Comparison of ENCODE assay signal across 1 cellular context in the genomic region with DNA sequence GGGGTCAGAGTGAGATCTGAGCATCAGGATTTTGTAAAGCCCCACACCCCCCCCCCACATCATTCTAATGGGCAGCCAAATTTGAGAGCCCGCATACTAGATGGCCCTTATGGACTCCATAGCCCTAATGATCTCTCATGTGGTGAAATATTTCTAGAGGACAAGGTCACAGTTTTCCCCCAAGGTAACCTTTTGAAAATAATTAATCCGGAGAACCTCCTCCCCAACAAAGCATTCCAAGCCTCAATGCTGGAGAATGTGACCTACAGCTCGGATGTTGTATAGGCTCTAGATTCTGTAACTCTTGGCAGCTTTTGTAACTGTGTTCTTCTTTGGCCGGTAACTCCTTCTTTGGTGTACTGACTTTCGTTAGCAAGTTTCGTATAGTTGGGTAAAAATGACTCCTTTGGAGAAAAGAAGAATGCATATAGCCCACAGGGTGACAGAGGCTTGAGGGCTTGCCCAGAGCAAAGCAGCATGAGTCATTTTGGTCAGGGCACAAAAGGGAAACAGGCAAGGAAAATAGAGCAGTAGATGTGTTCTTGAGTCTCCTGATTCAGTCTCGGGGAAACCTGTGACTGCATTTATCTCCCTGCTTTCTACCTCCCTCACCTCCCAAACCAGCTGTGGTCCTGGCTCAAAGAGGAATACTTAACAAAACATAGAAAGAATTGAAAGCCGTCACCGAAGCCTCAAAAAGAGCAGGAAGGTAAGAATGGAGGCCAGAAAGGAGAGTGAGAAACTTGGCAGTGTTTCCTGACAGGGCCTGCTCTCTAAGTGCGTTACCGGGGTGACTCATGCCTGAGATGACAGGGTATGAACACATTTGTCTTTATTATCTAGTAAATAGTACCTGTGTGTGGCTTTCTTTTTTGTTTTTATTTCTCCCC.
A peak's percentile ranks its signal among the peaks of the same experiment; 100 is the strongest.
TF ChIP-seq lines count a peak whose summit lies in the region.

No MANE protein-coding gene starts in this region.

TF ChIP-seq in GM12878, 131 proteins besides CTCF, POLR2A, EP300 and RAD21 (continued from another document and continues in another):
- TF ChIP-seq IRF5 (IDR thresholded peaks at IDR 0.05; ENCODE audit: borderline replicate concordance) (no peak), CHD2 (IDR thresholded peaks at IDR 0.05; ENCODE audit: borderline replicate concordance, low read depth, low read length) (no peak), SMAD1 (IDR thresholded peaks at IDR 0.05; ENCODE audit: low read depth, partially characterized antibody) (no peak), ZBTB33 (IDR thresholded peaks at IDR 0.05) (no peak), E2F8 (IDR thresholded peaks at IDR 0.05; ENCODE audit: low read depth, partially characterized antibody) (no peak), HSF1 (IDR thresholded peaks at IDR 0.05; ENCODE audit: low read depth, low read length) (no peak), FOXK2 (IDR thresholded peaks at IDR 0.05) (no peak), BMI1 (IDR thresholded peaks at IDR 0.05; ENCODE audit: borderline replicate concordance) (0 out of 2 replicates have a peak, but pooled peaks have one; percentile 26), ZBED1 (IDR thresholded peaks at IDR 0.05; ENCODE audit: borderline replicate concordance) (no peak), SREBF2 (IDR thresholded peaks at IDR 0.05; ENCODE audit: low read length) (no peak), TCF7 (IDR thresholded peaks at IDR 0.05; ENCODE audit: borderline replicate concordance) (no peak), HCFC1 (IDR thresholded peaks at IDR 0.05; ENCODE audit: low read length) (no peak), MYB (IDR thresholded peaks at IDR 0.05; ENCODE audit: borderline replicate concordance, low read depth, low read length) (no peak), NFYA (IDR thresholded peaks at IDR 0.05; ENCODE audit: borderline replicate concordance, low read depth, low read length) (no peak), PAX5 (IDR thresholded peaks at IDR 0.05; ENCODE audit: borderline replicate concordance, low read depth, low read length) (no peak), ZZZ3 (IDR thresholded peaks at IDR 0.05; ENCODE audit: control insufficient read depth, insufficient read length, low read depth) (no peak)
- TF ChIP-seq, protein P1, sequence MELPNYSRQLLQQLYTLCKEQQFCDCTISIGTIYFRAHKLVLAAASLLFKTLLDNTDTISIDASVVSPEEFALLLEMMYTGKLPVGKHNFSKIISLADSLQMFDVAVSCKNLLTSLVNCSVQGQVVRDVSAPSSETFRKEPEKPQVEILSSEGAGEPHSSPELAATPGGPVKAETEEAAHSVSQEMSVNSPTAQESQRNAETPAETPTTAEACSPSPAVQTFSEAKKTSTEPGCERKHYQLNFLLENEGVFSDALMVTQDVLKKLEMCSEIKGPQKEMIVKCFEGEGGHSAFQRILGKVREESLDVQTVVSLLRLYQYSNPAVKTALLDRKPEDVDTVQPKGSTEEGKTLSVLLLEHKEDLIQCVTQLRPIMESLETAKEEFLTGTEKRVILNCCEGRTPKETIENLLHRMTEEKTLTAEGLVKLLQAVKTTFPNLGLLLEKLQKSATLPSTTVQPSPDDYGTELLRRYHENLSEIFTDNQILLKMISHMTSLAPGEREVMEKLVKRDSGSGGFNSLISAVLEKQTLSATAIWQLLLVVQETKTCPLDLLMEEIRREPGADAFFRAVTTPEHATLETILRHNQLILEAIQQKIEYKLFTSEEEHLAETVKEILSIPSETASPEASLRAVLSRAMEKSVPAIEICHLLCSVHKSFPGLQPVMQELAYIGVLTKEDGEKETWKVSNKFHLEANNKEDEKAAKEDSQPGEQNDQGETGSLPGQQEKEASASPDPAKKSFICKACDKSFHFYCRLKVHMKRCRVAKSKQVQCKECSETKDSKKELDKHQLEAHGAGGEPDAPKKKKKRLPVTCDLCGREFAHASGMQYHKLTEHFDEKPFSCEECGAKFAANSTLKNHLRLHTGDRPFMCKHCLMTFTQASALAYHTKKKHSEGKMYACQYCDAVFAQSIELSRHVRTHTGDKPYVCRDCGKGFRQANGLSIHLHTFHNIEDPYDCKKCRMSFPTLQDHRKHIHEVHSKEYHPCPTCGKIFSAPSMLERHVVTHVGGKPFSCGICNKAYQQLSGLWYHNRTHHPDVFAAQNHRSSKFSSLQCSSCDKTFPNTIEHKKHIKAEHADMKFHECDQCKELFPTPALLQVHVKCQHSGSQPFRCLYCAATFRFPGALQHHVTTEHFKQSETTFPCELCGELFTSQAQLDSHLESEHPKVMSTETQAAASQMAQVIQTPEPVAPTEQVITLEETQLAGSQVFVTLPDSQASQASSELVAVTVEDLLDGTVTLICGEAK (IDR thresholded peaks at IDR 0.05; ENCODE audit: borderline replicate concordance), result no peak
- TF ChIP-seq, protein P2, sequence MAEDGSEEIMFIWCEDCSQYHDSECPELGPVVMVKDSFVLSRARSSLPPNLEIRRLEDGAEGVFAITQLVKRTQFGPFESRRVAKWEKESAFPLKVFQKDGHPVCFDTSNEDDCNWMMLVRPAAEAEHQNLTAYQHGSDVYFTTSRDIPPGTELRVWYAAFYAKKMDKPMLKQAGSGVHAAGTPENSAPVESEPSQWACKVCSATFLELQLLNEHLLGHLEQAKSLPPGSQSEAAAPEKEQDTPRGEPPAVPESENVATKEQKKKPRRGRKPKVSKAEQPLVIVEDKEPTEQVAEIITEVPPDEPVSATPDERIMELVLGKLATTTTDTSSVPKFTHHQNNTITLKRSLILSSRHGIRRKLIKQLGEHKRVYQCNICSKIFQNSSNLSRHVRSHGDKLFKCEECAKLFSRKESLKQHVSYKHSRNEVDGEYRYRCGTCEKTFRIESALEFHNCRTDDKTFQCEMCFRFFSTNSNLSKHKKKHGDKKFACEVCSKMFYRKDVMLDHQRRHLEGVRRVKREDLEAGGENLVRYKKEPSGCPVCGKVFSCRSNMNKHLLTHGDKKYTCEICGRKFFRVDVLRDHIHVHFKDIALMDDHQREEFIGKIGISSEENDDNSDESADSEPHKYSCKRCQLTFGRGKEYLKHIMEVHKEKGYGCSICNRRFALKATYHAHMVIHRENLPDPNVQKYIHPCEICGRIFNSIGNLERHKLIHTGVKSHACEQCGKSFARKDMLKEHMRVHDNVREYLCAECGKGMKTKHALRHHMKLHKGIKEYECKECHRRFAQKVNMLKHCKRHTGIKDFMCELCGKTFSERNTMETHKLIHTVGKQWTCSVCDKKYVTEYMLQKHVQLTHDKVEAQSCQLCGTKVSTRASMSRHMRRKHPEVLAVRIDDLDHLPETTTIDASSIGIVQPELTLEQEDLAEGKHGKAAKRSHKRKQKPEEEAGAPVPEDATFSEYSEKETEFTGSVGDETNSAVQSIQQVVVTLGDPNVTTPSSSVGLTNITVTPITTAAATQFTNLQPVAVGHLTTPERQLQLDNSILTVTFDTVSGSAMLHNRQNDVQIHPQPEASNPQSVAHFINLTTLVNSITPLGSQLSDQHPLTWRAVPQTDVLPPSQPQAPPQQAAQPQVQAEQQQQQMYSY (CRISPR knock-in tag; IDR thresholded peaks at IDR 0.05), result no peak
- TF ChIP-seq, protein P3, sequence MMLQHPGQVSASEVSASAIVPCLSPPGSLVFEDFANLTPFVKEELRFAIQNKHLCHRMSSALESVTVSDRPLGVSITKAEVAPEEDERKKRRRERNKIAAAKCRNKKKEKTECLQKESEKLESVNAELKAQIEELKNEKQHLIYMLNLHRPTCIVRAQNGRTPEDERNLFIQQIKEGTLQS (IDR thresholded peaks at IDR 0.05; ENCODE audit: borderline replicate concordance, extremely low read depth, low read depth, low read length), result no peak
- TF ChIP-seq, protein P4, sequence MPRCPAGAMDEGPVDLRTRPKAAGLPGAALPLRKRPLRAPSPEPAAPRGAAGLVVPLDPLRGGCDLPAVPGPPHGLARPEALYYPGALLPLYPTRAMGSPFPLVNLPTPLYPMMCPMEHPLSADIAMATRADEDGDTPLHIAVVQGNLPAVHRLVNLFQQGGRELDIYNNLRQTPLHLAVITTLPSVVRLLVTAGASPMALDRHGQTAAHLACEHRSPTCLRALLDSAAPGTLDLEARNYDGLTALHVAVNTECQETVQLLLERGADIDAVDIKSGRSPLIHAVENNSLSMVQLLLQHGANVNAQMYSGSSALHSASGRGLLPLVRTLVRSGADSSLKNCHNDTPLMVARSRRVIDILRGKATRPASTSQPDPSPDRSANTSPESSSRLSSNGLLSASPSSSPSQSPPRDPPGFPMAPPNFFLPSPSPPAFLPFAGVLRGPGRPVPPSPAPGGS (IDR thresholded peaks at IDR 0.05; ENCODE audit: borderline replicate concordance, insufficient read depth, low read depth, low read length, poor library complexity, severe bottlenecking), result no peak
- TF ChIP-seq, protein P5, sequence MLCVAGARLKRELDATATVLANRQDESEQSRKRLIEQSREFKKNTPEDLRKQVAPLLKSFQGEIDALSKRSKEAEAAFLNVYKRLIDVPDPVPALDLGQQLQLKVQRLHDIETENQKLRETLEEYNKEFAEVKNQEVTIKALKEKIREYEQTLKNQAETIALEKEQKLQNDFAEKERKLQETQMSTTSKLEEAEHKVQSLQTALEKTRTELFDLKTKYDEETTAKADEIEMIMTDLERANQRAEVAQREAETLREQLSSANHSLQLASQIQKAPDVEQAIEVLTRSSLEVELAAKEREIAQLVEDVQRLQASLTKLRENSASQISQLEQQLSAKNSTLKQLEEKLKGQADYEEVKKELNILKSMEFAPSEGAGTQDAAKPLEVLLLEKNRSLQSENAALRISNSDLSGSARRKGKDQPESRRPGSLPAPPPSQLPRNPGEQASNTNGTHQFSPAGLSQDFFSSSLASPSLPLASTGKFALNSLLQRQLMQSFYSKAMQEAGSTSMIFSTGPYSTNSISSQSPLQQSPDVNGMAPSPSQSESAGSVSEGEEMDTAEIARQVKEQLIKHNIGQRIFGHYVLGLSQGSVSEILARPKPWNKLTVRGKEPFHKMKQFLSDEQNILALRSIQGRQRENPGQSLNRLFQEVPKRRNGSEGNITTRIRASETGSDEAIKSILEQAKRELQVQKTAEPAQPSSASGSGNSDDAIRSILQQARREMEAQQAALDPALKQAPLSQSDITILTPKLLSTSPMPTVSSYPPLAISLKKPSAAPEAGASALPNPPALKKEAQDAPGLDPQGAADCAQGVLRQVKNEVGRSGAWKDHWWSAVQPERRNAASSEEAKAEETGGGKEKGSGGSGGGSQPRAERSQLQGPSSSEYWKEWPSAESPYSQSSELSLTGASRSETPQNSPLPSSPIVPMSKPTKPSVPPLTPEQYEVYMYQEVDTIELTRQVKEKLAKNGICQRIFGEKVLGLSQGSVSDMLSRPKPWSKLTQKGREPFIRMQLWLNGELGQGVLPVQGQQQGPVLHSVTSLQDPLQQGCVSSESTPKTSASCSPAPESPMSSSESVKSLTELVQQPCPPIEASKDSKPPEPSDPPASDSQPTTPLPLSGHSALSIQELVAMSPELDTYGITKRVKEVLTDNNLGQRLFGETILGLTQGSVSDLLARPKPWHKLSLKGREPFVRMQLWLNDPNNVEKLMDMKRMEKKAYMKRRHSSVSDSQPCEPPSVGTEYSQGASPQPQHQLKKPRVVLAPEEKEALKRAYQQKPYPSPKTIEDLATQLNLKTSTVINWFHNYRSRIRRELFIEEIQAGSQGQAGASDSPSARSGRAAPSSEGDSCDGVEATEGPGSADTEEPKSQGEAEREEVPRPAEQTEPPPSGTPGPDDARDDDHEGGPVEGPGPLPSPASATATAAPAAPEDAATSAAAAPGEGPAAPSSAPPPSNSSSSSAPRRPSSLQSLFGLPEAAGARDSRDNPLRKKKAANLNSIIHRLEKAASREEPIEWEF (IDR thresholded peaks at IDR 0.05; ENCODE audit: insufficient replicate concordance, low read depth, low read length), result no peak
